ENCODE assay signal across 15 cellular contexts in genomic region chr10:129520440-129521080, GRCh38. TPM values are rescaled to one million over a fixed set of nuclear protein-coding genes. Genes with fewer than 3 reads are reported as not detected.
A peak's percentile ranks its signal among the peaks of the same experiment; 100 is the strongest.
DNase-seq lines count a peak whose midpoint lies in the region; ATAC-seq and TF ChIP-seq lines count a peak whose summit lies in the region.
"Had no signal": no experiment of that assay in that cellular context is flagged by ENCODE, and none has a peak within 500 bp of the region (broad histone marks: within the 10 kb centered on the region; RNA-seq: fewer than 3 reads in every experiment).

No MANE protein-coding gene starts in this region.

- H3K36me3 Mint-ChIP-seq in stimulated activated memory B cell treated with anti-CD40 and anti-IgM and Interleukin-4, amounts not matched to agents 10 μg/mL and 1 μg/mL and 100 μg/mL, for 72 hours, result peaks cover 10% of the 10 kb centered on the region
- peaks cover 22% of the 10 kb centered on the region for H3K36me3 Mint-ChIP-seq in T-cell

- peak; percentile 66 for ATAC-seq in stimulated activated naive CD8-positive, alpha-beta T cell treated with anti-CD3 and anti-CD28 coated beads, Interleukin-15, amount 100 ng/mL, for 72 hours
- ATAC-seq in stimulated activated naive CD8-positive, alpha-beta T cell treated with anti-CD3 and anti-CD28 coated beads, Interleukin-15, Interleukin-2, amounts not matched to agents 100 U/mL and 50 U/mL, for 24 hours, result no peak
- peak; percentile 40 for ATAC-seq in stimulated activated memory B cell treated with anti-CD40 and anti-IgM and Interleukin-4, amounts not matched to agents 10 μg/mL and 1 μg/mL and 100 μg/mL, for 72 hours
- ATAC-seq in T-cell (replicated peaks in 1 of 4), result no peak
- ATAC-seq in GM18502 (IDR thresholded peaks at IDR 0.05; ENCODE audit: poor library complexity, unreplicated experiment), result no peak
- ATAC-seq: GM12878 had no signal

- no peaks in the 10 kb centered on the region for H3K4me1 Mint-ChIP-seq in stimulated activated naive CD8-positive, alpha-beta T cell treated with anti-CD3 and anti-CD28 coated beads, Interleukin-15, amount 100 ng/mL, for 72 hours
- peaks cover 16% of the 10 kb centered on the region for H3K4me1 Mint-ChIP-seq in stimulated activated memory B cell treated with anti-CD40 and anti-IgM and Interleukin-4, amounts not matched to agents 10 μg/mL and 1 μg/mL and 100 μg/mL, for 72 hours
- H3K4me1 Mint-ChIP-seq in T-cell, result peaks cover 10 to 13% (median 13%) of the 10 kb centered on the region in 3 donors

- no peak overlapping the region for H3K27ac Mint-ChIP-seq in stimulated activated naive CD8-positive, alpha-beta T cell treated with anti-CD3 and anti-CD28 coated beads, Interleukin-15, amount 100 ng/mL, for 72 hours
- H3K27ac Mint-ChIP-seq in stimulated activated memory B cell treated with anti-CD40 and anti-IgM and Interleukin-4, amounts not matched to agents 10 μg/mL and 1 μg/mL and 100 μg/mL, for 72 hours, result no peak overlapping the region
- no peak overlapping the region for H3K27ac Mint-ChIP-seq in T-cell
- H3K27ac Mint-ChIP-seq: CD4-positive, CD25-positive, alpha-beta regulatory T cell; HFFc6 had no signal

- H3K4me3 ChIP-seq in coronary artery, result no peak overlapping the region
- H3K4me3 ChIP-seq: BLaER1 treated with 17β-estradiol and CSF1 and Interleukin-3, amounts not matched to agents 10 nM and 100 nM; GM12878; HAP-1 had no signal

- TF ChIP-seq CTCF in coronary artery (IDR thresholded peaks at IDR 0.05), result no peak

- H3K27me3 Mint-ChIP-seq in stimulated activated naive CD8-positive, alpha-beta T cell treated with anti-CD3 and anti-CD28 coated beads, Interleukin-15, amount 100 ng/mL, for 72 hours, result no peaks in the 10 kb centered on the region
- H3K27me3 Mint-ChIP-seq in stimulated activated memory B cell treated with anti-CD40 and anti-IgM and Interleukin-4, amounts not matched to agents 10 μg/mL and 1 μg/mL and 100 μg/mL, for 72 hours, result no peaks in the 10 kb centered on the region
- H3K27me3 Mint-ChIP-seq in T-cell, result no peaks in the 10 kb centered on the region
- H3K27me3 Mint-ChIP-seq: CD4-positive, CD25-positive, alpha-beta regulatory T cell had no signal

- POLR2A ChIA-PET in T-cell (lab: Charles Lee), result no interaction called here

- CTCF ChIA-PET in T-cell (lab: Charles Lee), result no interaction called here

- H3K4me3 Mint-ChIP-seq in stimulated activated naive CD8-positive, alpha-beta T cell treated with anti-CD3 and anti-CD28 coated beads, Interleukin-15, amount 100 ng/mL, for 72 hours, result no peak overlapping the region
- H3K4me3 Mint-ChIP-seq in stimulated activated memory B cell treated with anti-CD40 and anti-IgM and Interleukin-4, amounts not matched to agents 10 μg/mL and 1 μg/mL and 100 μg/mL, for 72 hours, result no peak overlapping the region
- no peak overlapping the region for H3K4me3 Mint-ChIP-seq in T-cell
- H3K4me3 Mint-ChIP-seq: CD4-positive, CD25-positive, alpha-beta regulatory T cell; HFFc6 had no signal

- no peak overlapping the region for H3K27ac ChIP-seq in coronary artery
- H3K27ac ChIP-seq: BLaER1 treated with 17β-estradiol and CSF1 and Interleukin-3, amounts not matched to agents 10 nM and 100 nM had no signal

- H3K9me3 Mint-ChIP-seq in stimulated activated naive CD8-positive, alpha-beta T cell treated with anti-CD3 and anti-CD28 coated beads, Interleukin-15, amount 100 ng/mL, for 72 hours, result peaks cover 0 to 13% of the 10 kb centered on the region in 2 donors
- H3K9me3 Mint-ChIP-seq in stimulated activated memory B cell treated with anti-CD40 and anti-IgM and Interleukin-4, amounts not matched to agents 10 μg/mL and 1 μg/mL and 100 μg/mL, for 72 hours, result no peaks in the 10 kb centered on the region
- no peaks in the 10 kb centered on the region for H3K9me3 Mint-ChIP-seq in T-cell

- DNase-seq in stimulated activated naive CD8-positive, alpha-beta T cell treated with anti-CD3 and anti-CD28 coated beads, Interleukin-15, amount 100 ng/mL, for 72 hours, result no peak
- no peak for DNase-seq in stimulated activated naive CD8-positive, alpha-beta T cell treated with anti-CD3 and anti-CD28 coated beads, Interleukin-15, Interleukin-2, amounts not matched to agents 100 U/mL and 50 U/mL, for 24 hours
- peak; percentile 59 for DNase-seq in coronary artery (ENCODE audit: low spot score)
- DNase-seq in T-cell, result no peak
- no peak for DNase-seq in NK-92 treated with Interleukin-12 subunit alpha and Interleukin-12 subunit beta, amount 100 ng/mL, for 24 hours (lab: John Stamatoyannopoulos, UW)
- DNase-seq: 8988T; CD4-positive, CD25-positive, alpha-beta regulatory T cell; DMS53; GOT3; HFFc6 had no signal

RNA-seq across cellular contexts. Expression of gene MGMT, which starts 53.5 kb away (rescaled TPM):
- total RNA-seq in T-cell, result 10 to 100 TPM; 16.6 to 24.6 (median 21.1) TPM

Comparison
In these comparisons a context has a peak if more than half of its experiments do, and no peak if none do; other contexts are left out.
1. ATAC-seq: peak in stimulated activated naive CD8-positive, alpha-beta T cell treated with anti-CD3 and anti-CD28 coated beads, Interleukin-15, amount 100 ng/mL, for 72 hours (single experiment) and stimulated activated memory B cell treated with anti-CD40 and anti-IgM and Interleukin-4, amounts not matched to agents 10 μg/mL and 1 μg/mL and 100 μg/mL, for 72 hours (single experiment); none in stimulated activated naive CD8-positive, alpha-beta T cell treated with anti-CD3 and anti-CD28 coated beads, Interleukin-15, Interleukin-2, amounts not matched to agents 100 U/mL and 50 U/mL, for 24 hours (single experiment), T-cell (0 of 4) and GM18502 (single experiment).